In genomic region chr1:29496701-29497100, GRCh38 we compare ENCODE assay signal across 1 cellular context.
TF ChIP-seq lines count a peak whose summit lies in the region.

No MANE protein-coding gene starts in this region.

TF ChIP-seq in K562, 482 proteins besides CTCF, POLR2A, EP300 and RAD21 (continued from another document):
- TF ChIP-seq MITF (IDR thresholded peaks at IDR 0.05): no peak
- peak; percentile 40 for TF ChIP-seq CTCFL (IDR thresholded peaks at IDR 0.05; ENCODE audit: borderline replicate concordance, insufficient read depth, low read depth, low read length, poor library complexity, severe bottlenecking)
TF ChIP-seq in K562: peak in this region for 1.
